In genomic region chr6:39218868-39219567, GRCh38 we compare ENCODE assay signal across 1 cellular context.
A peak's percentile ranks its signal among the peaks of the same experiment; 100 is the strongest.
TF ChIP-seq lines count a peak whose summit lies in the region.

No MANE protein-coding gene starts in this region.

TF ChIP-seq in GM12878, 131 proteins besides CTCF, POLR2A, EP300 and RAD21 (continued from another document):
- TF ChIP-seq ZBTB11 (CRISPR knock-in tag; IDR thresholded peaks at IDR 0.05) (no peak), CEBPB (IDR thresholded peaks at IDR 0.05; ENCODE audit: borderline replicate concordance in 1 of 2, low read depth in 2 of 2, low read length in 2 of 2) (peak in 1 of 2 experiments; percentile 29; a peak in 1 of 4 replicates), E2F8 (IDR thresholded peaks at IDR 0.05; ENCODE audit: low read depth, partially characterized antibody) (no peak), SREBF1 (IDR thresholded peaks at IDR 0.05; ENCODE audit: low read length) (no peak), SPI1 (IDR thresholded peaks at IDR 0.05; ENCODE audit: borderline replicate concordance, insufficient read depth, low read depth, low read length) (0 out of 2 replicates have a peak, but pooled peaks have one; percentile 7), IKZF2 (IDR thresholded peaks at IDR 0.05) (peak in 1 of 2 experiments; percentile 19; a peak in 1 of 4 replicates), GABPA (IDR thresholded peaks at IDR 0.05; ENCODE audit: low read depth) (no peak), NFYA (IDR thresholded peaks at IDR 0.05; ENCODE audit: borderline replicate concordance, low read depth, low read length) (no peak), ATF3 (IDR thresholded peaks at IDR 0.05; ENCODE audit: borderline replicate concordance, extremely low read depth, low read depth, low read length) (no peak), REST (IDR thresholded peaks at IDR 0.05; ENCODE audit: low read depth, low read length) (no peak), YY1 (IDR thresholded peaks at IDR 0.05; ENCODE audit: low read depth, low read length) (no peak), PAX5 (IDR thresholded peaks at IDR 0.05; ENCODE audit: borderline replicate concordance, low read depth, low read length) (no peak), ATF2 (IDR thresholded peaks at IDR 0.05; ENCODE audit: low read length) (no peak), NFXL1 (IDR thresholded peaks at IDR 0.05; ENCODE audit: borderline replicate concordance) (no peak), RUNX3 (IDR thresholded peaks at IDR 0.05; ENCODE audit: low read length) (no peak), CREB1 (IDR thresholded peaks at IDR 0.05; ENCODE audit: low read depth) (no peak), ZBTB33 (IDR thresholded peaks at IDR 0.05) (no peak), KDM1A (IDR thresholded peaks at IDR 0.05; ENCODE audit: borderline replicate concordance) (no peak)
